Comparison of ENCODE assay signal across 25 cellular contexts in genomic region chr20:58328836-58329235, GRCh38. TPM values are rescaled to one million over a fixed set of nuclear protein-coding genes. Genes with fewer than 3 reads are reported as not detected.
DNase-seq lines count a peak whose midpoint lies in the region; ATAC-seq and TF ChIP-seq lines count a peak whose summit lies in the region.
"Had no signal": no experiment of that assay in that cellular context is flagged by ENCODE, and none has a peak within 500 bp of the region (broad histone marks: within the 10 kb centered on the region; RNA-seq: fewer than 3 reads in every experiment).

No MANE protein-coding gene starts in this region.

- H3K4me1 ChIP-seq in SJSA1 (replicated peaks), result peaks cover 10% of the 10 kb centered on the region
- no peaks in the 10 kb centered on the region for H3K4me1 ChIP-seq in PC-3 (ENCODE audit: insufficient read depth, low read length)

- no peak for ATAC-seq in stimulated activated naive CD8-positive, alpha-beta T cell treated with anti-CD3 and anti-CD28 coated beads, Interleukin-15, amount 100 ng/mL, for 72 hours
- ATAC-seq in PC-3, result no peak
- ATAC-seq: CD8-positive, alpha-beta T cell; HCT116 had no signal

- H3K27ac ChIP-seq in SJSA1 (peak overlapping the region; percentile 33), PC-3 (ENCODE audit: low read length) (no peak overlapping the region)
- H3K27ac ChIP-seq: SK-N-MC had no signal

- DNase-seq in activated naive CD4-positive, alpha-beta T cell treated with anti-CD3 and anti-CD28 coated beads, Interleukin-2, amount 10 ng/mL, durations not matched to agents 7 days and 5 days, result no peak
- peak in 1 of 2 experiments; percentile 37 for DNase-seq in SJSA1 (ENCODE audit: low read depth in 1 of 2, low spot score in 2 of 2)
- DNase-seq in iPS-NIHi7 (ENCODE audit: extremely low spot score), result peak; percentile 25
- no peak for DNase-seq in stimulated activated naive CD8-positive, alpha-beta T cell treated with anti-CD3 and anti-CD28 coated beads, Interleukin-15, amount 100 ng/mL, for 72 hours
- DNase-seq in PC-3, result no peak
- no peak for DNase-seq in germinal center (ENCODE audit: low spot score)
- DNase-seq: 8988T; AML-193; C1 segment of cervical spinal cord; Calu3; CD8-positive, alpha-beta T cell; DMS153; GOT3; Kasumi-1; MG63; NCI-H1417; NCI-H1694 treated with DMSO at 0.1 percent for 48 hours; NCI-H2081 treated with DMSO at 0.1 percent for 48 hours; NCI-H2171 treated with DMSO at 0.1 percent for 48 hours; NCI-H524 treated with DMSO at 0.1 percent for 48 hours; RPMI8226; SHP77 had no signal

- H3K36me3 ChIP-seq in SJSA1, result peaks cover 8% of the 10 kb centered on the region
- peaks cover 17% of the 10 kb centered on the region for H3K36me3 ChIP-seq in PC-3 (ENCODE audit: low read depth, low read length)

- H3K79me2 ChIP-seq in PC-3 (ENCODE audit: low read length), result peaks cover 87% of the 10 kb centered on the region

- peaks cover 28% of the 10 kb centered on the region for H4K20me1 ChIP-seq in PC-3 (ENCODE audit: low read length)

- no peak overlapping the region for H2AFZ ChIP-seq in PC-3 (ENCODE audit: low read length)

- H3K9ac ChIP-seq in PC-3 (ENCODE audit: low read length), result no peak overlapping the region

- no peaks in the 10 kb centered on the region for H3K9me2 ChIP-seq in PC-3 (replicated peaks; ENCODE audit: low read length)

- no peaks in the 10 kb centered on the region for H3K9me3 ChIP-seq in SJSA1 (replicated peaks)
- H3K9me3 ChIP-seq in PC-3 (ENCODE audit: low read length), result no peaks in the 10 kb centered on the region
- H3K9me3 ChIP-seq: MG63 had no signal

- BruUV-seq in PC-3 (replicated peaks; lab: Mats Ljungman, UMichigan), result no TSS peak

- TF ChIP-seq CTCF in PC-3 (conservative IDR thresholded peaks at IDR 0.05; ENCODE audit: low read depth, low read length), result no peak

- H3K9me3 Mint-ChIP-seq in activated naive CD4-positive, alpha-beta T cell treated with anti-CD3 and anti-CD28 coated beads, Interleukin-2, amount 50 U/mL, for 24 hours, result no peaks in the 10 kb centered on the region
- H3K9me3 Mint-ChIP-seq in activated naive CD4-positive, alpha-beta T cell treated with anti-CD3 and anti-CD28 coated beads, Interleukin-2, amount 10 ng/mL, durations not matched to agents 7 days and 5 days, result no peaks in the 10 kb centered on the region
- H3K9me3 Mint-ChIP-seq in stimulated activated naive CD8-positive, alpha-beta T cell treated with anti-CD3 and anti-CD28 coated beads, Interleukin-15, amount 100 ng/mL, for 72 hours, result no peaks in the 10 kb centered on the region
- H3K9me3 Mint-ChIP-seq: CD8-positive, alpha-beta T cell had no signal

- H3K4me3 ChIP-seq in SJSA1, result no peak overlapping the region
- no peak overlapping the region for H3K4me3 ChIP-seq in PC-3 (ENCODE audit: low read length)
- H3K4me3 ChIP-seq: MG63, SK-N-MC had no signal

- H3F3A ChIP-seq in PC-3 (ENCODE audit: low read length, unreplicated experiment), result no peaks in the 10 kb centered on the region

- CTCF ChIA-PET in activated naive CD4-positive, alpha-beta T cell treated with anti-CD3 and anti-CD28 coated beads, Interleukin-2, amount 10 ng/mL, durations not matched to agents 7 days and 5 days (lab: Charles Lee), result no interaction called here
- CTCF ChIA-PET in PC-3 (lab: Charles Lee), result no interaction called here

- H3K4me3 Mint-ChIP-seq in activated naive CD4-positive, alpha-beta T cell treated with anti-CD3 and anti-CD28 coated beads, Interleukin-2, amount 50 U/mL, for 24 hours, result peak overlapping the region; percentile 54
- no peak overlapping the region for H3K4me3 Mint-ChIP-seq in activated naive CD4-positive, alpha-beta T cell treated with anti-CD3 and anti-CD28 coated beads, Interleukin-2, amount 10 ng/mL, durations not matched to agents 7 days and 5 days
- no peak overlapping the region for H3K4me3 Mint-ChIP-seq in stimulated activated naive CD8-positive, alpha-beta T cell treated with anti-CD3 and anti-CD28 coated beads, Interleukin-15, amount 100 ng/mL, for 72 hours
- H3K4me3 Mint-ChIP-seq: CD8-positive, alpha-beta T cell had no signal

- H3K36me3 Mint-ChIP-seq in activated naive CD4-positive, alpha-beta T cell treated with anti-CD3 and anti-CD28 coated beads, Interleukin-2, amount 50 U/mL, for 24 hours, result peaks cover 24% of the 10 kb centered on the region
- H3K36me3 Mint-ChIP-seq in activated naive CD4-positive, alpha-beta T cell treated with anti-CD3 and anti-CD28 coated beads, Interleukin-2, amount 10 ng/mL, durations not matched to agents 7 days and 5 days, result peaks cover 17% of the 10 kb centered on the region

- peak overlapping the region; percentile 57 for H3K27ac Mint-ChIP-seq in activated naive CD4-positive, alpha-beta T cell treated with anti-CD3 and anti-CD28 coated beads, Interleukin-2, amount 50 U/mL, for 24 hours
- no peak overlapping the region for H3K27ac Mint-ChIP-seq in activated naive CD4-positive, alpha-beta T cell treated with anti-CD3 and anti-CD28 coated beads, Interleukin-2, amount 10 ng/mL, durations not matched to agents 7 days and 5 days
- H3K27ac Mint-ChIP-seq in stimulated activated naive CD8-positive, alpha-beta T cell treated with anti-CD3 and anti-CD28 coated beads, Interleukin-15, amount 100 ng/mL, for 72 hours, result no peak overlapping the region
- H3K27ac Mint-ChIP-seq: CD8-positive, alpha-beta T cell had no signal

- POLR2A ChIA-PET in PC-3 (lab: Charles Lee; ENCODE audit: unreplicated experiment), result no interaction called here

- H3K4me2 ChIP-seq in PC-3 (ENCODE audit: low read length), result no peak overlapping the region

- H3K27me3 ChIP-seq in SJSA1 (replicated peaks), result no peaks in the 10 kb centered on the region
- H3K27me3 ChIP-seq in PC-3 (ENCODE audit: low read length), result no peaks in the 10 kb centered on the region
- H3K27me3 ChIP-seq: MG63 had no signal

- peaks cover 70% of the 10 kb centered on the region for H3K4me1 Mint-ChIP-seq in activated naive CD4-positive, alpha-beta T cell treated with anti-CD3 and anti-CD28 coated beads, Interleukin-2, amount 50 U/mL, for 24 hours
- H3K4me1 Mint-ChIP-seq in activated naive CD4-positive, alpha-beta T cell treated with anti-CD3 and anti-CD28 coated beads, Interleukin-2, amount 10 ng/mL, durations not matched to agents 7 days and 5 days, result peaks cover 11% of the 10 kb centered on the region
- peaks cover 48% of the 10 kb centered on the region for H3K4me1 Mint-ChIP-seq in stimulated activated naive CD8-positive, alpha-beta T cell treated with anti-CD3 and anti-CD28 coated beads, Interleukin-15, amount 100 ng/mL, for 72 hours

- no peaks in the 10 kb centered on the region for H3K27me3 Mint-ChIP-seq in activated naive CD4-positive, alpha-beta T cell treated with anti-CD3 and anti-CD28 coated beads, Interleukin-2, amount 50 U/mL, for 24 hours
- H3K27me3 Mint-ChIP-seq in activated naive CD4-positive, alpha-beta T cell treated with anti-CD3 and anti-CD28 coated beads, Interleukin-2, amount 10 ng/mL, durations not matched to agents 7 days and 5 days, result no peaks in the 10 kb centered on the region
- H3K27me3 Mint-ChIP-seq in stimulated activated naive CD8-positive, alpha-beta T cell treated with anti-CD3 and anti-CD28 coated beads, Interleukin-15, amount 100 ng/mL, for 72 hours, result no peaks in the 10 kb centered on the region

- intact Hi-C loops in PC-3 (cut with micrococcal nuclease), result no loop called here

RNA-seq across cellular contexts. Expression of gene RAB22A, which starts 19.3 kb away (rescaled TPM):
- total RNA-seq in SJSA1 (2014; rRNA removed; shearing (Covaris generic)), result 19.1 and 23.7 TPM in 2 replicates
- 47.4 and 55.0 TPM in 2 replicates for total RNA-seq in PC-3 (2014; rRNA removed)
